In genomic region chr5:893137-893506, GRCh38 we compare ENCODE assay signal across 8 cellular contexts. TPM values are rescaled to one million over a fixed set of nuclear protein-coding genes. Genes with fewer than 3 reads are reported as not detected.
A peak's percentile ranks its signal among the peaks of the same experiment; 100 is the strongest.
DNase-seq lines count a peak whose midpoint lies in the region; ATAC-seq and TF ChIP-seq lines count a peak whose summit lies in the region.

No MANE protein-coding gene starts in this region.

- H3K27me3 ChIP-seq in body of pancreas (no peaks in the 10 kb centered on the region), muscle layer of duodenum (ENCODE audit: low read depth, low read length) (no peaks in the 10 kb centered on the region)

- 0 to 3% methylated on average over 1 to 31 of the region's 31 CpGs for WGBS in body of pancreas, 2 donors

- H3K27ac Mint-ChIP-seq in activated T-cell treated with anti-CD3 and anti-CD28 coated beads, Interleukin-2, amount 50 U/mL, for 24 hours, result peak overlapping the region; percentile 55

- H3K4me3 ChIP-seq in body of pancreas, result peak overlapping the region; percentile 13 to 87
- peak overlapping the region; percentile 42 to 87 for H3K4me3 ChIP-seq in muscle layer of duodenum (ENCODE audit: low read depth in 1 of 2, low read length in 2 of 2)

- DNase-seq in activated T-cell treated with anti-CD3 and anti-CD28 coated beads, Interleukin-2, amount 50 U/mL, for 24 hours, result no peak
- DNase-seq in activated T-cell treated with anti-CD3 and anti-CD28 coated beads, Interleukin-2, amount 50 U/mL, for 48 hours, result no peak
- DNase-seq in body of pancreas (no peak), ureter (ENCODE audit: low spot score) (no peak), medulla oblongata (ENCODE audit: extremely low spot score) (no peak), islet precursor cell (no peak)

- H3K27ac ChIP-seq in body of pancreas (no peak overlapping the region), muscle layer of duodenum (ENCODE audit: low read length) (no peak overlapping the region)

- ATAC-seq in HG03520 (IDR thresholded peaks at IDR 0.05; ENCODE audit: unreplicated experiment) (peak; percentile 7), body of pancreas (no peak)

- no peak for TF ChIP-seq CTCF in body of pancreas (IDR thresholded peaks at IDR 0.05)

- peak overlapping the region; percentile 94 for H3K4me3 Mint-ChIP-seq in activated T-cell treated with anti-CD3 and anti-CD28 coated beads, Interleukin-2, amount 50 U/mL, for 24 hours

- H3K9me3 Mint-ChIP-seq in activated T-cell treated with anti-CD3 and anti-CD28 coated beads, Interleukin-2, amount 50 U/mL, for 24 hours, result no peaks in the 10 kb centered on the region

- no peaks in the 10 kb centered on the region for H3K9me3 ChIP-seq in body of pancreas
- no peaks in the 10 kb centered on the region for H3K9me3 ChIP-seq in muscle layer of duodenum (ENCODE audit: control insufficient read depth in 1 of 2, low read length in 2 of 2)

- no peaks in the 10 kb centered on the region for H3K27me3 Mint-ChIP-seq in activated T-cell treated with anti-CD3 and anti-CD28 coated beads, Interleukin-2, amount 50 U/mL, for 24 hours

- intact Hi-C loops in body of pancreas (cut with DNase I), result no loop called here

- H3K4me1 ChIP-seq in body of pancreas (peaks cover 17% of the 10 kb centered on the region), muscle layer of duodenum (ENCODE audit: control insufficient read depth in 1 of 2, insufficient read depth in 2 of 2, low read length in 2 of 2) (peaks cover 9 to 20% of the 10 kb centered on the region in 2 donors)

- H3K36me3 ChIP-seq in body of pancreas (replicated peaks in 1 of 2; ENCODE audit: insufficient read depth in 1 of 2, low read depth in 2 of 2), result peaks cover 0 to 11% of the 10 kb centered on the region in 2 donors
- peaks cover 21 to 33% of the 10 kb centered on the region in 2 donors for H3K36me3 ChIP-seq in muscle layer of duodenum (ENCODE audit: control insufficient read depth in 1 of 2, insufficient read depth in 2 of 2, low read length in 2 of 2)

- H3K4me1 Mint-ChIP-seq in activated T-cell treated with anti-CD3 and anti-CD28 coated beads, Interleukin-2, amount 50 U/mL, for 24 hours (ENCODE audit: low read depth), result peaks cover 44% of the 10 kb centered on the region

- TF ChIP-seq POLR2A in body of pancreas (IDR thresholded peaks at IDR 0.05), result no peak

- H3K36me3 Mint-ChIP-seq in activated T-cell treated with anti-CD3 and anti-CD28 coated beads, Interleukin-2, amount 50 U/mL, for 24 hours (ENCODE audit: low read depth), result peaks cover 79% of the 10 kb centered on the region

RNA-seq across cellular contexts. Expression of gene TRIP13, which starts 0.4 kb away (rescaled TPM):
- 1 to 10 TPM; 1.3 TPM for total RNA-seq in body of pancreas
- total RNA-seq in ureter, result 1.7 TPM

RNA-seq across cellular contexts. Expression of gene BRD9, which starts 0.5 kb away (rescaled TPM):
- total RNA-seq in body of pancreas (10 to 100 TPM; 18.9 to 47.1 TPM), ureter (63.6 TPM)

RNA-seq across cellular contexts. Expression of gene ZDHHC11, which starts 42.3 kb away (rescaled TPM):
- total RNA-seq in body of pancreas (10 to 100 TPM in 1 of 2 donors, 1 to 10 TPM in 1; 4.7 to 10.9 TPM), ureter (39.5 TPM)
